8 cellular contexts compared by ENCODE assay signal in the genomic region with DNA sequence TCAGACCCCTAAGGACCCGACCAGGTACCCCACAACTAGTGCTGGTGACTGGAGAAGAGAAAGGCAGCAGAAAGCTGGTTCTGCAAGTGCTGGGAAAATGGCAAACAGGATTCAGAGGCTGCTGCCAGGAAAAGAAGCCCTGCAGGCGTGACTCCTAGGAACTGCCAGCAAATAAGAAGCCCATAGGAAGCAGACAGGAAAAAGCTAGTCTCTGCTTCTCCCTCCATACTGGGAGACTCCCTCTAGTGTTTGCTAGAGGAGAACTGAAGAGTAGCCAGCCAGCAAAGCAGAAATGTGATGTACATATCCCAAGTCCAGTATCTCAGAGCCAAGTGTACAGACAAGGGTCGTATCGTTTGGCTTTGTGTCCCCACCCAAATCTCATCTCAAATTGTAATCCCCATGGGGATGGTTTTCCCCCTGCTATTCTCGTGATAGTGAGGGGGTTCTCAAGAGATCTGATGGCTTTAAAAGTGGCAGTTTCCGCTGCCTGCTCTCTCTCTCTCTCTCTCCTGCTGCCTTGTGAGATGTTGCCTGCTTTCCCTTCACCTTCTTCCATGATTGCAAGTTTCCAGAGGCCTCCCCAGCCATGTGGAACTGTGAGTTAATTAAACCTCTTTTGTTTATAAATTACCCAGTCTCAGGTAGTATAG. TPM values are rescaled to one million over a fixed set of nuclear protein-coding genes. Genes with fewer than 3 reads are reported as not detected.
DNase-seq lines count a peak whose midpoint lies in the region; ATAC-seq and TF ChIP-seq lines count a peak whose summit lies in the region.

No MANE protein-coding gene starts in this region.

- H3K23ac ChIP-seq in neuronal stem cell (ENCODE audit: low read depth, low read length, poor library complexity), result no peak overlapping the region

- no peak overlapping the region for H2BK15ac ChIP-seq in neuronal stem cell (ENCODE audit: low read length)

- H3K36me3 Mint-ChIP-seq in stimulated activated memory B cell treated with anti-CD40 and anti-IgM and Interleukin-4, amounts not matched to agents 10 μg/mL and 1 μg/mL and 100 μg/mL, for 72 hours, result no peaks in the 10 kb centered on the region

- TF ChIP-seq POLR2A in Peyer's patch (IDR thresholded peaks at IDR 0.05), result no peak

- in situ Hi-C loops in HAP-1 (cut with MboI; ENCODE audit: low sequenced_read_pairs), result no loop called here

- H2BK5ac ChIP-seq in neuronal stem cell (ENCODE audit: low read length), result no peak overlapping the region

- H3K14ac ChIP-seq in neuronal stem cell (ENCODE audit: low read length), result no peak overlapping the region

- no peak overlapping the region for H3K4me2 ChIP-seq in neuronal stem cell (ENCODE audit: insufficient read depth, low read length, poor library complexity, severe bottlenecking)

- no peak overlapping the region for H2BK12ac ChIP-seq in neuronal stem cell (ENCODE audit: low read length)

- no peak overlapping the region for H3K4me3 ChIP-seq in HAP-1
- no peak overlapping the region for H3K4me3 ChIP-seq in Peyer's patch
- H3K4me3 ChIP-seq in fibroblast of mammary gland (ENCODE audit: control insufficient read depth, low read depth, low read length), result no peak overlapping the region
- no peak overlapping the region for H3K4me3 ChIP-seq in neuronal stem cell (ENCODE audit: low read length in 2 of 2)

- peak in 4 of 6 experiments; percentile 10 to 47 (median 38) for TF ChIP-seq CTCF in Peyer's patch (IDR thresholded peaks at IDR 0.05)
- TF ChIP-seq CTCF in fibroblast of mammary gland (conservative IDR thresholded peaks at IDR 0.05; ENCODE audit: control insufficient read depth, insufficient read depth, low read depth, low read length), result peak; percentile 56

- H3K79me1 ChIP-seq in neuronal stem cell (ENCODE audit: low read depth, low read length), result no peaks in the 10 kb centered on the region

- H3K27me3 ChIP-seq in HAP-1 (ENCODE audit: low read depth) (no peaks in the 10 kb centered on the region), Peyer's patch (no peaks in the 10 kb centered on the region), neuronal stem cell (ENCODE audit: control insufficient read depth in 3 of 3, insufficient read depth in 3 of 3, low read depth in 1 of 3, low read length in 3 of 3) (no peaks in the 10 kb centered on the region)

- H3K4me1 ChIP-seq in HAP-1 (no peaks in the 10 kb centered on the region), Peyer's patch (no peaks in the 10 kb centered on the region), neuronal stem cell (ENCODE audit: control insufficient read depth in 2 of 2, insufficient read depth in 1 of 2, low read depth in 1 of 2, low read length in 2 of 2) (no peaks in the 10 kb centered on the region)

- no peak overlapping the region for H4K91ac ChIP-seq in neuronal stem cell (ENCODE audit: low read depth, low read length, poor library complexity)

- no peak overlapping the region for H2AK5ac ChIP-seq in neuronal stem cell (ENCODE audit: low read depth, low read length)

- no peak overlapping the region for H3K18ac ChIP-seq in neuronal stem cell (ENCODE audit: low read length)

- no peak overlapping the region for H3K4me3 Mint-ChIP-seq in stimulated activated memory B cell treated with anti-CD40 and anti-IgM and Interleukin-4, amounts not matched to agents 10 μg/mL and 1 μg/mL and 100 μg/mL, for 72 hours

- H3K27me3 Mint-ChIP-seq in stimulated activated memory B cell treated with anti-CD40 and anti-IgM and Interleukin-4, amounts not matched to agents 10 μg/mL and 1 μg/mL and 100 μg/mL, for 72 hours, result no peaks in the 10 kb centered on the region

- WGBS in neuronal stem cell (ENCODE audit: extremely low coverage in 2 of 2, insufficient read length in 2 of 2, insufficient replicate concordance in 1 of 2), 2 donors, result no CpG with 5 or more reads among the region's 6 CpGs

- H3K4ac ChIP-seq in neuronal stem cell (ENCODE audit: low read length), result no peak overlapping the region

- H3K9ac ChIP-seq in neuronal stem cell (ENCODE audit: low read depth, low read length, poor library complexity), result no peak overlapping the region

- ATAC-seq in stimulated activated memory B cell treated with anti-CD40 and anti-IgM and Interleukin-4, amounts not matched to agents 10 μg/mL and 1 μg/mL and 100 μg/mL, for 72 hours, result no peak
- ATAC-seq in GM18861 (IDR thresholded peaks at IDR 0.05; ENCODE audit: unreplicated experiment), result no peak

- no peak overlapping the region for H2BK120ac ChIP-seq in neuronal stem cell (ENCODE audit: low read depth, low read length)

- H3K27ac ChIP-seq in Peyer's patch (no peak overlapping the region), neuronal stem cell (replicated peaks; ENCODE audit: low read length) (no peak overlapping the region)

- H3K9me3 Mint-ChIP-seq in stimulated activated memory B cell treated with anti-CD40 and anti-IgM and Interleukin-4, amounts not matched to agents 10 μg/mL and 1 μg/mL and 100 μg/mL, for 72 hours, result peaks cover 2% of the 10 kb centered on the region

- peak overlapping the region; percentile 55 for H2AFZ ChIP-seq in neuronal stem cell (ENCODE audit: low read length)

- DNase-seq in HAP-1 (ENCODE audit: low spot score in 2 of 2) (peak; percentile 32 to 61), Peyer's patch (no peak), fibroblast of mammary gland (ENCODE audit: low read depth) (peak; percentile 60), neuronal stem cell (ENCODE audit: low spot score) (peak; percentile 37), NCI-H345 (lab: John Stamatoyannopoulos, UW) (no peak), RPMI8226 (no peak)

- H3K36me3 ChIP-seq in HAP-1 (replicated peaks) (no peaks in the 10 kb centered on the region), Peyer's patch (no peaks in the 10 kb centered on the region), neuronal stem cell (replicated peaks in 1 of 2; ENCODE audit: control insufficient read depth in 2 of 2, insufficient read depth in 2 of 2, low read length in 2 of 2) (no peaks in the 10 kb centered on the region)

- H4K8ac ChIP-seq in neuronal stem cell (ENCODE audit: low read depth, low read length), result no peak overlapping the region

- H3K27ac Mint-ChIP-seq in stimulated activated memory B cell treated with anti-CD40 and anti-IgM and Interleukin-4, amounts not matched to agents 10 μg/mL and 1 μg/mL and 100 μg/mL, for 72 hours, result no peak overlapping the region

- H3K4me1 Mint-ChIP-seq in stimulated activated memory B cell treated with anti-CD40 and anti-IgM and Interleukin-4, amounts not matched to agents 10 μg/mL and 1 μg/mL and 100 μg/mL, for 72 hours, result no peaks in the 10 kb centered on the region

- H3K9me3 ChIP-seq in HAP-1, result 0 out of 2 replicates have a peak, but pooled peaks cover 2% of the 10 kb centered on the region
- no peaks in the 10 kb centered on the region for H3K9me3 ChIP-seq in Peyer's patch
- no peaks in the 10 kb centered on the region for H3K9me3 ChIP-seq in neuronal stem cell (replicated peaks in 1 of 2; ENCODE audit: control insufficient read depth in 2 of 2, insufficient read depth in 1 of 2, low read depth in 1 of 2, low read length in 2 of 2)

RNA-seq across cellular contexts. Expression of a gene that starts 38.1 kb away (rescaled TPM):
- 10 to 100 TPM in 3 of 4 donors, 1 to 10 TPM in 1; 3.3 to 16.1 (median 13.4) TPM for total RNA-seq in Peyer's patch
- 9.4 TPM for polyA plus RNA-seq in neuronal stem cell (2013, experiment 1 of 2)
- polyA plus RNA-seq in neuronal stem cell (2013, experiment 2 of 2), result 8.3 TPM

Comparison
In these comparisons a context has a peak if more than half of its experiments do, and no peak if none do; other contexts are left out.
1. DNase-seq: peak in HAP-1 (2 of 2), fibroblast of mammary gland (single experiment) and neuronal stem cell (single experiment); none in Peyer's patch (0 of 3), NCI-H345 (single experiment) and RPMI8226 (single experiment).